In the genomic region with DNA sequence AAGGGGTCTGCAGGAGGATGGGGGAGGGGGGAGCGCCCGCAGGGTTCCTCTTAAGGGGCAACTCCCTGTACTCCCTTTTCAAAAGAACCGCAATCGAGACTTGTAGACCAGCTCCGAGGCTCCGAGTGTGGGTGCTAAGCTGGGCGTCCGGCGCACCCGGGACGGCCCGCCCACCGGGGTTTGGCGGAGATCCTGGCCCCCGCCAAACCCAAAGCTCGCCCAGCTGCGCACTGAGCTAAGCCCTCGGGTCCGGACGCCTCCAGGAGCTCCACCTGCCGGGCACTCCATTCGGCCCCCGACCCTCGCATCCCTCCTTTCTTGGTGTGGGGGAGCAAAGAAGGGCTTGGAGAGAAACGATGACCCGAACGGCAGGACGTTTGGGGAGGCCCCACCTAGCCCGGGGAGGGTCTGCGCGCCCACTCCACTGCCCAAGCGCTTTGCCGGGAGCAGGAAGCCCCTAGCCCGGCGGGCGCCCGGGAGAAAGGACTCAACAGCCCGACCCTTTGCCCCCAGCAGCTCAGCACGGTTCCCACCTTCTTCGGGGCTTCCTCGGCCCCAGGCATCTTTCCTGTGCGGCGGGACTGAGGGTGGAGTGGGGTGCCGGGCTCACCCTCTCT, we compare ENCODE assay signal across 7 cellular contexts. TPM values are rescaled to one million over a fixed set of nuclear protein-coding genes. Genes with fewer than 3 reads are reported as not detected.
A peak's percentile ranks its signal among the peaks of the same experiment; 100 is the strongest.
DNase-seq lines count a peak whose midpoint lies in the region; ATAC-seq and TF ChIP-seq lines count a peak whose summit lies in the region.

No MANE protein-coding gene starts in this region.

- in situ Hi-C loops in mammary epithelial cell (cut with MboI; ENCODE audit: low sequenced_read_pairs in 2 of 2): loop anchor here (10.0 to 25.0 kb wide), 2 partner anchors 99 to 241 kb away; partner anchors contain the start of gene CCDC186 (in 1 of the 2)

- peak overlapping the region; percentile 79 for H3K27ac ChIP-seq in mammary epithelial cell (ENCODE audit: insufficient read depth, low read depth, low read length)
- peak overlapping the region; percentile 76 for H3K27ac ChIP-seq in thymus (ENCODE audit: low read depth)

- H3K4me1 ChIP-seq in mammary epithelial cell (ENCODE audit: insufficient read depth, low read length) (peaks cover 51% of the 10 kb centered on the region), thymus (ENCODE audit: control insufficient read depth, insufficient read depth, low read length) (no peaks in the 10 kb centered on the region)

- H3K27me3 ChIP-seq in mammary epithelial cell (ENCODE audit: insufficient read depth, low read length) (no peaks in the 10 kb centered on the region), thymus (ENCODE audit: control insufficient read depth, insufficient read depth) (peaks cover 40% of the 10 kb centered on the region)

- H3K9ac ChIP-seq in mammary epithelial cell (ENCODE audit: insufficient read depth, low read length): peak overlapping the region; percentile 92

- CTCF ChIA-PET in mammary epithelial cell (lab: Charles Lee; ENCODE audit: low non-redundant PET): interaction anchor here (0.5 to 1.0 kb wide), 4 partner anchors 22 to 99 kb away, joined by 4 to 10 read pairs (median 5); no protein-coding TSS in a partner anchor

- no peaks in the 10 kb centered on the region for H3K9me3 ChIP-seq in mammary epithelial cell (replicated peaks; ENCODE audit: insufficient read depth, low read length)
- H3K9me3 ChIP-seq in thymus (ENCODE audit: control insufficient read depth): peaks cover 1% of the 10 kb centered on the region

- H2AFZ ChIP-seq in mammary epithelial cell (ENCODE audit: low read depth, low read length): peak overlapping the region; percentile 92

- TF ChIP-seq CTCF in mammary epithelial cell (conservative IDR thresholded peaks at IDR 0.05 in 1 of 2, IDR thresholded peaks at IDR 0.05 in 1 of 2; ENCODE audit: extremely low read depth in 1 of 2, insufficient read depth in 1 of 2, low read depth in 1 of 2, low read length in 2 of 2): peak; percentile 27 to 59

- ATAC-seq in HG03432 (IDR thresholded peaks at IDR 0.05; ENCODE audit: unreplicated experiment) (peak; percentile 48), left lobe of liver (peak; percentile 16), HG02571 (IDR thresholded peaks at IDR 0.05; ENCODE audit: unreplicated experiment) (no peak)

- no TSS peak for BruUV-seq in mammary epithelial cell (replicated peaks; lab: Mats Ljungman, UMichigan)

- H3K36me3 ChIP-seq in mammary epithelial cell (ENCODE audit: insufficient read depth, low read length): no peaks in the 10 kb centered on the region
- H3K36me3 ChIP-seq in thymus (ENCODE audit: control insufficient read depth, insufficient read depth): no peaks in the 10 kb centered on the region

- WGBS in mammary epithelial cell (ENCODE audit: low coverage, missing lambda C conversion rate): 3% methylated on average over 11 of the region's 44 CpGs
- 1% methylated on average over 44 of the region's 44 CpGs for WGBS in thymus

- H3K4me3 ChIP-seq in mammary epithelial cell (replicated peaks in 1 of 3; ENCODE audit: insufficient read depth in 1 of 3, low read depth in 2 of 3, low read length in 3 of 3): peak overlapping the region; percentile 83 to 88 (median 88)
- H3K4me3 ChIP-seq in thymus (ENCODE audit: low read length): peak overlapping the region; percentile 30

- peaks cover 58% of the 10 kb centered on the region for H3K79me2 ChIP-seq in mammary epithelial cell (ENCODE audit: insufficient read depth, low read length)

- no peaks in the 10 kb centered on the region for H4K20me1 ChIP-seq in mammary epithelial cell (ENCODE audit: insufficient read depth, low read length)

- intact Hi-C loops in mammary epithelial cell (cut with micrococcal nuclease): loop anchor here (1.0 to 2.0 kb wide), 5 partner anchors 13 to 145 kb away; no protein-coding TSS in a partner anchor

- H3K4me2 ChIP-seq in mammary epithelial cell (ENCODE audit: insufficient read depth, low read depth, low read length): peak overlapping the region; percentile 80

- DNase-seq in mammary epithelial cell (peak; percentile 71), left lobe of liver (ENCODE audit: low spot score) (no peak), occipital lobe (lab: John Stamatoyannopoulos, UW) (no peak), globus pallidus (ENCODE audit: low spot score) (no peak)

- dilution Hi-C loops in mammary epithelial cell (cut with HindIII; ENCODE audit: low sequenced_read_pairs): no loop called here

RNA-seq across cellular contexts. Expression of gene AFAP1L2, which starts 0.6 kb away (rescaled TPM):
- total RNA-seq in mammary epithelial cell (10 to 100 TPM; 25.8 to 63.9 TPM), left lobe of liver (1.3 TPM), occipital lobe (8.1 TPM)
- polyA plus RNA-seq in mammary epithelial cell (40.4 TPM), thymus (21.3 TPM)
- polyA minus RNA-seq in mammary epithelial cell: 42.5 TPM
